Comparison of ENCODE assay signal across 9 cellular contexts in genomic region chr5:115169392-115170127, GRCh38. TPM values are rescaled to one million over a fixed set of nuclear protein-coding genes. Genes with fewer than 3 reads are reported as not detected.
A peak's percentile ranks its signal among the peaks of the same experiment; 100 is the strongest.
DNase-seq lines count a peak whose midpoint lies in the region; ATAC-seq and TF ChIP-seq lines count a peak whose summit lies in the region.
"Had no signal": no experiment of that assay in that cellular context is flagged by ENCODE, and none has a peak within 500 bp of the region (broad histone marks: within the 10 kb centered on the region; RNA-seq: fewer than 3 reads in every experiment).

TRIM36 (minus strand) TSS chr5:115169908; CDS start chr5:115169634, 274 bp downstream.

- peak; percentile 30 for TF ChIP-seq POLR2A in GM19099 (IDR thresholded peaks at IDR 0.05; ENCODE audit: extremely low read depth, insufficient read length, low read depth)

- DNase-seq in Ammon's horn (ENCODE audit: low spot score) (peak; percentile 94), NCI-H446 (lab: John Stamatoyannopoulos, UW) (peak; percentile 83 to 98), choroid plexus epithelial cell (ENCODE audit: low read depth) (peak; percentile 92), left colon (peak; percentile 96 to 97)
- peak; percentile 81 to 90 for DNase-seq in activated CD4-positive, alpha-beta T cell treated with anti-CD3 and anti-CD28 coated beads for 24 hours (ENCODE audit: low read depth in 2 of 2)
- peak; percentile 69 to 91 (median 84) for DNase-seq in stimulated activated CD4-positive, alpha-beta T cell treated with anti-CD3 and anti-CD28 coated beads, Interleukin-1b, Interleukin-23, amount 100 ng/mL, for 24 hours (ENCODE audit: low read depth in 4 of 4, low spot score in 1 of 4)

- intact Hi-C loops in left colon (cut with DNase I, micrococcal nuclease): no loop called here

- ATAC-seq in HG03354 (IDR thresholded peaks at IDR 0.05; ENCODE audit: poor library complexity, severe bottlenecking, unreplicated experiment) (peak; percentile 97), left colon (peak; percentile 90)

- peak within 1 kb of the TSS; percentile 81 for H3K4me3 ChIP-seq in choroid plexus epithelial cell (ENCODE audit: low read depth, low read length)

- TF ChIP-seq CTCF in choroid plexus epithelial cell (conservative IDR thresholded peaks at IDR 0.05; ENCODE audit: low read depth, low read length): peak; percentile 25

RNA-seq across cellular contexts. Expression of gene TRIM36, which starts in this region (rescaled TPM):
- total RNA-seq in left colon: 10 to 100 TPM; 31.3 to 39.8 TPM
- total RNA-seq: T-helper 2 cell treated with Interferon-gamma antibody and Interleukin-4, amounts not matched to agents 100 ng/mL and 5 ng/mL, for 36 hours had no signal

Comparison
In these comparisons a context has a peak if more than half of its experiments do, and no peak if none do; other contexts are left out.
1. Peak in every context shown above with its lines: DNase-seq, ATAC-seq and H3K4me3 ChIP-seq.